1 cellular context compared by ENCODE assay signal in the genomic region with DNA sequence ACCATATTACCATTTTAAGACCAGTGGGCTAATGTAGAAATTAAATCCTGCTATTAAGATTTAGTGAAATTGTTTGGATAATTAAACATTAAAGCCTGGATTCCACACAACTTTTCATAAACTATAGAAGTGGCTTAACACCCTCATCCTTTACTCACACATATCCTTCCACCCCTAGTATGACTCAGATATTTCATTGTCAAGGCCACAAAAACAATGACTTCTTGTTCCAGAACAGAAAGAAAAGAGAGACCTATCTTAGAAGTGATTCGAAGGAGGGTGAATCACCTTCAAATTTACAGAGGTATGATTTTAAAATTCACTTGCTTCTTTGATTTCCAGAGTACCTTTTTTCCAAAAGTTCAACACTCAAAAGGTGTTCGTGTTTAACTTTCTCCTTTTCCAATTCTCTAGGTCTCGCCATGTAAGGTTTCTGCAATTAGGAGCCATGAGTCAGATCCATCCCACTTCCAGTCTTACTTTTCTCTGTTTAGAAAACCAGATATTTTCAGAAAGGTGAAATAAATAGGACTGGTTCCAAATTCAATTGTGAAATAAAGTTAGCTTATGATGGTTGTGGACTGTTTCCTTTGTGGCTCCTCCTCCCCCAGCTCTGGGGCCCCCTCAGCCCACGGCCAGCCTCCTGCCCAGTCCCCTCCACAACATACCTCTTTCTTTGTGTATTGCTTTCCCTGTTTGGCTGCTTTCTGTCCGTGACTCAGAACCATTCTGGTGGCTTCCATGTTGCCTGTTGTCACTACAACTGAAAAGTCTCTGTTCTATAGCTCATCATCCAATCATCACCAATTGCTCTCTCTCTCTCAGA.
TF ChIP-seq lines count a peak whose summit lies in the region.

No MANE protein-coding gene starts in this region.

TF ChIP-seq in IMR-90, 13 proteins besides CTCF, POLR2A, EP300 and RAD21:
- TF ChIP-seq CHD1 (IDR thresholded peaks at IDR 0.05; ENCODE audit: low read depth, low read length) (no peak), MXI1 (IDR thresholded peaks at IDR 0.05; ENCODE audit: borderline replicate concordance, low read depth, low read length) (no peak), FOS (IDR thresholded peaks at IDR 0.05; ENCODE audit: low read depth, low read length) (no peak), SMC3 (IDR thresholded peaks at IDR 0.05; ENCODE audit: low read depth, low read length) (no peak), MAFK (IDR thresholded peaks at IDR 0.05; ENCODE audit: low read depth, low read length) (no peak), NFE2L2 (IDR thresholded peaks at IDR 0.05; ENCODE audit: low read depth, low read length) (no peak), CEBPB (IDR thresholded peaks at IDR 0.05; ENCODE audit: low read depth, low read length) (no peak)
- TF ChIP-seq, protein P1, sequence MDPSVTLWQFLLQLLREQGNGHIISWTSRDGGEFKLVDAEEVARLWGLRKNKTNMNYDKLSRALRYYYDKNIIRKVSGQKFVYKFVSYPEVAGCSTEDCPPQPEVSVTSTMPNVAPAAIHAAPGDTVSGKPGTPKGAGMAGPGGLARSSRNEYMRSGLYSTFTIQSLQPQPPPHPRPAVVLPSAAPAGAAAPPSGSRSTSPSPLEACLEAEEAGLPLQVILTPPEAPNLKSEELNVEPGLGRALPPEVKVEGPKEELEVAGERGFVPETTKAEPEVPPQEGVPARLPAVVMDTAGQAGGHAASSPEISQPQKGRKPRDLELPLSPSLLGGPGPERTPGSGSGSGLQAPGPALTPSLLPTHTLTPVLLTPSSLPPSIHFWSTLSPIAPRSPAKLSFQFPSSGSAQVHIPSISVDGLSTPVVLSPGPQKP (IDR thresholded peaks at IDR 0.05; ENCODE audit: borderline replicate concordance, low read depth, low read length): no peak
